Comparison of ENCODE assay signal across 11 cellular contexts in the genomic region with DNA sequence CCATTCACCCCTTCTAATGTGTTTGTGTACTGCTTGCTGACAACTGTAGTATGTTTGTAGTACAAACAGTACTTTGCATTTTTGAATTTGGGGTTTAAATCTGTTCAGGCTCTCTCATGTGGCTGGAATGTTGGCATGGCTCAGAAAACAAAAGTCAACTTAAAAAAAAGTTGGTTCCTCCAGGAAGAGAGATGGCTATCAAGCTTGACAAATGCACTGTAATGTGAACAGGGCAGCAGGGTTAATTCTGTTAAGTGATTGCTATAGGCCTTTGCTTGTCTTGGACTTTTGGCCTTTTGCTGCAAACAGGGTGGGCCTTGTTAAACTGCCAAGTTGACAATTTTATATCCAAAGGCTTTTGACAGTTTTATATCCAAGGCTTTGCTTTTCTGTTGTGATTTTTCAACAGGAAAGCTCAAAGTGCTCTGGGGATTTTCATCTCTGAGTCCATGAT.
DNase-seq lines count a peak whose midpoint lies in the region; ATAC-seq and TF ChIP-seq lines count a peak whose summit lies in the region.
"Had no signal": no experiment of that assay in that cellular context is flagged by ENCODE, and none has a peak within 500 bp of the region (broad histone marks: within the 10 kb centered on the region; RNA-seq: fewer than 3 reads in every experiment).

No MANE protein-coding gene starts in this region.

- POLR2A ChIA-PET in CD8-positive, alpha-beta T cell (lab: Charles Lee): no interaction called here

- H3K9me3 ChIP-seq in left lung: no peaks in the 10 kb centered on the region
- no peaks in the 10 kb centered on the region for H3K9me3 ChIP-seq in thoracic aorta
- no peaks in the 10 kb centered on the region for H3K9me3 ChIP-seq in CD8-positive, alpha-beta T cell (ENCODE audit: low read length)

- H3K27me3 ChIP-seq in left lung (no peaks in the 10 kb centered on the region), thoracic aorta (replicated peaks; ENCODE audit: insufficient read depth) (no peaks in the 10 kb centered on the region)
- H3K27me3 ChIP-seq in CD8-positive, alpha-beta T cell (ENCODE audit: insufficient read depth, low read length): no peaks in the 10 kb centered on the region

- H3K4me1 Mint-ChIP-seq in HFFc6 (ENCODE audit: low read depth): peaks cover 55% of the 10 kb centered on the region
- peaks cover 21% of the 10 kb centered on the region for H3K4me1 Mint-ChIP-seq in CD8-positive, alpha-beta T cell (ENCODE audit: low read depth)
- H3K4me1 Mint-ChIP-seq: IgD-negative memory B cell had no signal

- H3K27ac Mint-ChIP-seq in HFFc6: peak overlapping the region; percentile 30; the same call in 1 of the 2 replicates
- no peak overlapping the region for H3K27ac Mint-ChIP-seq in CD8-positive, alpha-beta T cell
- H3K27ac Mint-ChIP-seq: dendritic cell treated with granulocyte-macrophage colony-stimulating factor and Interleukin-4, amounts not matched to agents 40 ng/mL and 50 ng/mL, for 4 days; IgD-negative memory B cell had no signal

- H3K27me3 Mint-ChIP-seq in HFFc6 (ENCODE audit: insufficient read depth): peaks cover 6% of the 10 kb centered on the region
- no peaks in the 10 kb centered on the region for H3K27me3 Mint-ChIP-seq in CD8-positive, alpha-beta T cell (ENCODE audit: low read depth)
- H3K27me3 Mint-ChIP-seq: dendritic cell treated with granulocyte-macrophage colony-stimulating factor and Interleukin-4, amounts not matched to agents 40 ng/mL and 50 ng/mL, for 4 days had no signal

- ATAC-seq in left lung: peak; percentile 38
- ATAC-seq in thoracic aorta (ENCODE audit: insufficient number of reproducible peaks, low FRiP score, low read depth): peak; percentile 68
- no peak for ATAC-seq in GM21528 (IDR thresholded peaks at IDR 0.05; ENCODE audit: low FRiP score, unreplicated experiment)
- ATAC-seq in omental fat pad (ENCODE audit: low FRiP score): no peak
- no peak for ATAC-seq in CD8-positive, alpha-beta T cell

- no peak overlapping the region for H3K4me3 Mint-ChIP-seq in HFFc6
- no peak overlapping the region for H3K4me3 Mint-ChIP-seq in CD8-positive, alpha-beta T cell
- H3K4me3 Mint-ChIP-seq: dendritic cell treated with granulocyte-macrophage colony-stimulating factor and Interleukin-4, amounts not matched to agents 40 ng/mL and 50 ng/mL, for 4 days; IgD-negative memory B cell had no signal

- CTCF ChIA-PET in CD8-positive, alpha-beta T cell (lab: Charles Lee): interaction anchor here (0.7 to 1.2 kb wide), 2 partner anchors 11 to 13 kb away, joined by 3 to 4 read pairs; no protein-coding TSS in a partner anchor

- H3K4me1 ChIP-seq in left lung: peaks cover 0 to 7% of the 10 kb centered on the region in 2 donors
- H3K4me1 ChIP-seq in thoracic aorta (ENCODE audit: control insufficient read depth in 1 of 2, low read depth in 2 of 2): peaks cover 29 to 57% of the 10 kb centered on the region in 2 donors
- no peaks in the 10 kb centered on the region for H3K4me1 ChIP-seq in CD8-positive, alpha-beta T cell (ENCODE audit: insufficient read depth, low read length)

- intact Hi-C loops in left lung (cut with DNase I): no loop called here
- intact Hi-C loops in CD8-positive, alpha-beta T cell (cut with DNase I, micrococcal nuclease): loop anchor here in 1 of 2 experiments (5.0 kb wide), 1 partner anchor 34 kb away; no protein-coding TSS in a partner anchor

- H3K36me3 ChIP-seq in left lung: no peaks in the 10 kb centered on the region
- H3K36me3 ChIP-seq in thoracic aorta: no peaks in the 10 kb centered on the region
- no peaks in the 10 kb centered on the region for H3K36me3 ChIP-seq in CD8-positive, alpha-beta T cell (ENCODE audit: insufficient read depth, low read length)

- TF ChIP-seq CTCF in HFFc6 (IDR thresholded peaks at IDR 0.05): no peak
- TF ChIP-seq CTCF in coronary artery (IDR thresholded peaks at IDR 0.05): no peak
- no peak for TF ChIP-seq CTCF in left lung (IDR thresholded peaks at IDR 0.05)
- no peak for TF ChIP-seq CTCF in thoracic aorta (IDR thresholded peaks at IDR 0.05)
- no peak for TF ChIP-seq CTCF in omental fat pad (IDR thresholded peaks at IDR 0.05)
- TF ChIP-seq CTCF in GM10266 (IDR thresholded peaks at IDR 0.05; ENCODE audit: control insufficient read depth, insufficient read depth, low read depth, missing control alignments): no peak
- no peak for TF ChIP-seq CTCF in CD8-positive, alpha-beta T cell (IDR thresholded peaks at IDR 0.05)

- no peaks in the 10 kb centered on the region for H3K36me3 Mint-ChIP-seq in HFFc6 (ENCODE audit: low read depth)
- H3K36me3 Mint-ChIP-seq in CD8-positive, alpha-beta T cell: peaks cover 15% of the 10 kb centered on the region

- no peaks in the 10 kb centered on the region for H3K9me3 Mint-ChIP-seq in HFFc6
- H3K9me3 Mint-ChIP-seq in CD8-positive, alpha-beta T cell: no peaks in the 10 kb centered on the region
- H3K9me3 Mint-ChIP-seq: dendritic cell treated with granulocyte-macrophage colony-stimulating factor and Interleukin-4, amounts not matched to agents 40 ng/mL and 50 ng/mL, for 4 days; IgD-negative memory B cell had no signal

- H3K4me3 ChIP-seq in coronary artery (no peak overlapping the region), left lung (no peak overlapping the region), thoracic aorta (no peak overlapping the region)
- H3K4me3 ChIP-seq in CD8-positive, alpha-beta T cell (ENCODE audit: low read depth, low read length): no peak overlapping the region

- peak; percentile 77 for DNase-seq in HFFc6
- DNase-seq in coronary artery (ENCODE audit: low spot score): no peak
- no peak for DNase-seq in left lung
- no peak for DNase-seq in thoracic aorta (ENCODE audit: low spot score)
- DNase-seq in omental fat pad (ENCODE audit: low spot score): no peak
- no peak for DNase-seq in GM10266 (ENCODE audit: extremely low spot score)
- no peak for DNase-seq in CD8-positive, alpha-beta T cell
- DNase-seq: NCI-H69 had no signal

- H3K27ac ChIP-seq in coronary artery (peak overlapping the region; percentile 63 to 71), left lung (peak overlapping the region in 1 of 2 donors; percentile 54), thoracic aorta (peak overlapping the region; percentile 72 to 77)
- no peak overlapping the region for H3K27ac ChIP-seq in CD8-positive, alpha-beta T cell (ENCODE audit: low read depth, low read length)

Comparison
In these comparisons a context has a peak if more than half of its experiments do, and no peak if none do; other contexts are left out.
1. ATAC-seq: peak in left lung (single experiment) and thoracic aorta (single experiment); none in GM21528 (single experiment), omental fat pad (single experiment) and CD8-positive, alpha-beta T cell (single experiment).